1 cellular context compared by ENCODE assay signal in the genomic region with DNA sequence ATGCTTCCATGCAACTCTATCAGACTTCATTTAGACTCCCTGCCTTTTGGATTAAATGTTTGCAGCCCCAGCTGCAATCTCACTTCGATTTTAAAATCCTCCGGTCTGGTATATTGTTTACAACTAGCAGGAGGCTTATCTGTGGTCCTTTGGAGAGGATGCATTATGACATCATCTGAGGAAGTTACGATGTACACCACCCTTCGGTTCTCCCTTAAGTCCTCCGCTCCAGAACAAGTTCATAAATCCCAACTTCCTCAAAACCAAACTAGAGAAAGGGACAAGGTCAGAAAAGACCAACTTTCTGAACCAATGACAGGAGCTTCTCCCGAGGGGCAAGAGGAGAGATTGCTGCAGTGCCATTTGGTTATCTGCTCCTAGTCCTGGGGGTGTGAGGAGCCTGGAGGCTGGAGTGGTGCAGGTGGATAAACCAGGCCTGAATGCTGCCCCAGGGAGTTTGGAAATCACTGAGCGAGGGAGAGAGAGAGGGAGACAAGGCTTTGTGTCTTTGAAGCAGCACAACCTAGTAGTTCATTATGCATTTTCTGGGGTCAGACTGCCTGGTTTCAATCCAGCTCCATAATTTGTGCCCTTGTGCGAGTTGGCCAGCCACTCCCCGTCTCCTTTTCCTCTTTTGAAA.
TF ChIP-seq lines count a peak whose summit lies in the region.

No MANE protein-coding gene starts in this region.

TF ChIP-seq in GM23338, 12 proteins besides CTCF, POLR2A, EP300 and RAD21 (continued from another document):
- TF ChIP-seq, protein P1, sequence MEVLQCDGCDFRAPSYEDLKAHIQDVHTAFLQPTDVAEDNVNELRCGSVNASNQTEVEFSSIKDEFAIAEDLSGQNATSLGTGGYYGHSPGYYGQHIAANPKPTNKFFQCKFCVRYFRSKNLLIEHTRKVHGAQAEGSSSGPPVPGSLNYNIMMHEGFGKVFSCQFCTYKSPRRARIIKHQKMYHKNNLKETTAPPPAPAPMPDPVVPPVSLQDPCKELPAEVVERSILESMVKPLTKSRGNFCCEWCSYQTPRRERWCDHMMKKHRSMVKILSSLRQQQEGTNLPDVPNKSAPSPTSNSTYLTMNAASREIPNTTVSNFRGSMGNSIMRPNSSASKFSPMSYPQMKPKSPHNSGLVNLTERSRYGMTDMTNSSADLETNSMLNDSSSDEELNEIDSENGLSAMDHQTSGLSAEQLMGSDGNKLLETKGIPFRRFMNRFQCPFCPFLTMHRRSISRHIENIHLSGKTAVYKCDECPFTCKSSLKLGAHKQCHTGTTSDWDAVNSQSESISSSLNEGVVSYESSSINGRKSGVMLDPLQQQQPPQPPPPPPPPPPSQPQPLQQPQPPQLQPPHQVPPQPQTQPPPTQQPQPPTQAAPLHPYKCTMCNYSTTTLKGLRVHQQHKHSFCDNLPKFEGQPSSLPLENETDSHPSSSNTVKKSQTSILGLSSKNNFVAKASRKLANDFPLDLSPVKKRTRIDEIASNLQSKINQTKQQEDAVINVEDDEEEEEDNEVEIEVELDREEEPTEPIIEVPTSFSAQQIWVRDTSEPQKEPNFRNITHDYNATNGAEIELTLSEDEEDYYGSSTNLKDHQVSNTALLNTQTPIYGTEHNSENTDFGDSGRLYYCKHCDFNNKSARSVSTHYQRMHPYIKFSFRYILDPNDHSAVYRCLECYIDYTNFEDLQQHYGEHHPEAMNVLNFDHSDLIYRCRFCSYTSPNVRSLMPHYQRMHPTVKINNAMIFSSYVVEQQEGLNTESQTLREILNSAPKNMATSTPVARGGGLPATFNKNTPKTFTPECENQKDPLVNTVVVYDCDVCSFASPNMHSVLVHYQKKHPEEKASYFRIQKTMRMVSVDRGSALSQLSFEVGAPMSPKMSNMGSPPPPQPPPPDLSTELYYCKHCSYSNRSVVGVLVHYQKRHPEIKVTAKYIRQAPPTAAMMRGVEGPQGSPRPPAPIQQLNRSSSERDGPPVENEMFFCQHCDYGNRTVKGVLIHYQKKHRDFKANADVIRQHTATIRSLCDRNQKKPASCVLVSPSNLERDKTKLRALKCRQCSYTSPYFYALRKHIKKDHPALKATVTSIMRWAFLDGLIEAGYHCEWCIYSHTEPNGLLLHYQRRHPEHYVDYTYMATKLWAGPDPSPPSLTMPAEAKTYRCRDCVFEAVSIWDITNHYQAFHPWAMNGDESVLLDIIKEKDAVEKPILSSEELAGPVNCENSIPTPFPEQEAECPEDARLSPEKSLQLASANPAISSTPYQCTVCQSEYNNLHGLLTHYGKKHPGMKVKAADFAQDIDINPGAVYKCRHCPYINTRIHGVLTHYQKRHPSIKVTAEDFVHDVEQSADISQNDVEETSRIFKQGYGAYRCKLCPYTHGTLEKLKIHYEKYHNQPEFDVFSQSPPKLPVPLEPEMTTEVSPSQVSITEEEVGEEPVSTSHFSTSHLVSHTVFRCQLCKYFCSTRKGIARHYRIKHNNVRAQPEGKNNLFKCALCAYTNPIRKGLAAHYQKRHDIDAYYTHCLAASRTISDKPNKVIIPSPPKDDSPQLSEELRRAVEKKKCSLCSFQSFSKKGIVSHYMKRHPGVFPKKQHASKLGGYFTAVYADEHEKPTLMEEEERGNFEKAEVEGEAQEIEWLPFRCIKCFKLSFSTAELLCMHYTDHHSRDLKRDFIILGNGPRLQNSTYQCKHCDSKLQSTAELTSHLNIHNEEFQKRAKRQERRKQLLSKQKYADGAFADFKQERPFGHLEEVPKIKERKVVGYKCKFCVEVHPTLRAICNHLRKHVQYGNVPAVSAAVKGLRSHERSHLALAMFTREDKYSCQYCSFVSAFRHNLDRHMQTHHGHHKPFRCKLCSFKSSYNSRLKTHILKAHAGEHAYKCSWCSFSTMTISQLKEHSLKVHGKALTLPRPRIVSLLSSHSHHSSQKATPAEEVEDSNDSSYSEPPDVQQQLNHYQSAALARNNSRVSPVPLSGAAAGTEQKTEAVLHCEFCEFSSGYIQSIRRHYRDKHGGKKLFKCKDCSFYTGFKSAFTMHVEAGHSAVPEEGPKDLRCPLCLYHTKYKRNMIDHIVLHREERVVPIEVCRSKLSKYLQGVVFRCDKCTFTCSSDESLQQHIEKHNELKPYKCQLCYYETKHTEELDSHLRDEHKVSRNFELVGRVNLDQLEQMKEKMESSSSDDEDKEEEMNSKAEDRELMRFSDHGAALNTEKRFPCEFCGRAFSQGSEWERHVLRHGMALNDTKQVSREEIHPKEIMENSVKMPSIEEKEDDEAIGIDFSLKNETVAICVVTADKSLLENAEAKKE (CRISPR knock-in tag; IDR thresholded peaks at IDR 0.05): no peak
- TF ChIP-seq REST (IDR thresholded peaks at IDR 0.05; ENCODE audit: unreplicated experiment) (no peak), NANOG (IDR thresholded peaks at IDR 0.05; ENCODE audit: borderline replicate concordance) (no peak)
TF ChIP-seq in GM23338: peak in this region for 0.
